ENCODE assay signal across 8 cellular contexts in genomic region chr3:128487813-128488635, GRCh38. TPM values are rescaled to one million over a fixed set of nuclear protein-coding genes. Genes with fewer than 3 reads are reported as not detected.
DNase-seq lines count a peak whose midpoint lies in the region; ATAC-seq and TF ChIP-seq lines count a peak whose summit lies in the region.

No MANE protein-coding gene starts in this region.

- peaks cover 78% of the 10 kb centered on the region for H3K27me3 Mint-ChIP-seq in CD4-positive, alpha-beta T cell
- H3K27me3 Mint-ChIP-seq in activated naive CD8-positive, alpha-beta T cell treated with anti-CD3 and anti-CD28 coated beads, Interleukin-2, amount 10 ng/mL, durations not matched to agents 7 days and 5 days, result peaks cover 81% of the 10 kb centered on the region

- intact Hi-C loops in CD4-positive, alpha-beta T cell (cut with DNase I, micrococcal nuclease), result no loop called here
- intact Hi-C loops in Right ventricle myocardium superior (cut with DNase I), result loop anchor here (10.0 kb wide), 1 partner anchor 87 kb away; no protein-coding TSS in a partner anchor

- no peak for DNase-seq in CD4-positive, alpha-beta T cell
- DNase-seq in HCEC 1CT, result peak; percentile 80
- DNase-seq in NCI-H526 (lab: John Stamatoyannopoulos, UW), result peak; percentile 87 to 99
- peak; percentile 53 for DNase-seq in activated naive CD8-positive, alpha-beta T cell treated with anti-CD3 and anti-CD28 coated beads, Interleukin-2, amount 10 ng/mL, durations not matched to agents 7 days and 5 days
- DNase-seq in Right ventricle myocardium superior, result peak; percentile 93
- peak; percentile 38 for DNase-seq in non-pigmented ciliary epithelial cell (ENCODE audit: low read depth)

- peaks cover 49% of the 10 kb centered on the region for H3K4me1 Mint-ChIP-seq in CD4-positive, alpha-beta T cell (ENCODE audit: low read depth)
- H3K4me1 Mint-ChIP-seq in activated naive CD8-positive, alpha-beta T cell treated with anti-CD3 and anti-CD28 coated beads, Interleukin-2, amount 10 ng/mL, durations not matched to agents 7 days and 5 days, result peaks cover 18% of the 10 kb centered on the region

- no peak overlapping the region for H3K27ac Mint-ChIP-seq in CD4-positive, alpha-beta T cell
- H3K27ac Mint-ChIP-seq in activated naive CD8-positive, alpha-beta T cell treated with anti-CD3 and anti-CD28 coated beads, Interleukin-2, amount 10 ng/mL, durations not matched to agents 7 days and 5 days, result no peak overlapping the region

- H3K27ac ChIP-seq in CD4-positive, alpha-beta T cell (ENCODE audit: low read depth, low read length), result no peak overlapping the region

- peaks cover 98% of the 10 kb centered on the region for H3K27me3 ChIP-seq in CD4-positive, alpha-beta T cell (ENCODE audit: control insufficient read depth, insufficient read depth, low read length)

- H3K9me3 ChIP-seq in CD4-positive, alpha-beta T cell (ENCODE audit: control insufficient read depth, low read length), result no peaks in the 10 kb centered on the region

- H3K36me3 Mint-ChIP-seq in CD4-positive, alpha-beta T cell (ENCODE audit: low read depth), result no peaks in the 10 kb centered on the region
- no peaks in the 10 kb centered on the region for H3K36me3 Mint-ChIP-seq in activated naive CD8-positive, alpha-beta T cell treated with anti-CD3 and anti-CD28 coated beads, Interleukin-2, amount 10 ng/mL, durations not matched to agents 7 days and 5 days

- peak; percentile 28 for ATAC-seq in CD4-positive, alpha-beta T cell (ENCODE audit: poor library complexity)
- ATAC-seq in activated naive CD8-positive, alpha-beta T cell treated with anti-CD3 and anti-CD28 coated beads, Interleukin-2, amount 10 ng/mL, durations not matched to agents 7 days and 5 days (ENCODE audit: low read depth), result peak; percentile 45
- ATAC-seq in Right ventricle myocardium superior (ENCODE audit: poor library complexity), result peak; percentile 88
- no peak for ATAC-seq in GM19455 (IDR thresholded peaks at IDR 0.05; ENCODE audit: unreplicated experiment)
- no peak for ATAC-seq in HG03571 (IDR thresholded peaks at IDR 0.05; ENCODE audit: unreplicated experiment)

- no peak for TF ChIP-seq CTCF in CD4-positive, alpha-beta T cell (IDR thresholded peaks at IDR 0.05)

- CTCF ChIA-PET in CD4-positive, alpha-beta T cell (lab: Charles Lee), result interaction anchor here (1.0 kb wide), 1 partner anchor 62 kb away, joined by 3 read pairs; no protein-coding TSS in a partner anchor

- POLR2A ChIA-PET in CD4-positive, alpha-beta T cell (lab: Charles Lee), result no interaction called here
- POLR2A ChIA-PET in activated naive CD8-positive, alpha-beta T cell treated with anti-CD3 and anti-CD28 coated beads, Interleukin-2, amount 10 ng/mL, durations not matched to agents 7 days and 5 days (lab: Charles Lee), result no interaction called here

- no peaks in the 10 kb centered on the region for H3K9me3 Mint-ChIP-seq in CD4-positive, alpha-beta T cell
- H3K9me3 Mint-ChIP-seq in activated naive CD8-positive, alpha-beta T cell treated with anti-CD3 and anti-CD28 coated beads, Interleukin-2, amount 10 ng/mL, durations not matched to agents 7 days and 5 days, result no peaks in the 10 kb centered on the region

- peak overlapping the region; percentile 80 for H3K4me3 Mint-ChIP-seq in CD4-positive, alpha-beta T cell
- H3K4me3 Mint-ChIP-seq in activated naive CD8-positive, alpha-beta T cell treated with anti-CD3 and anti-CD28 coated beads, Interleukin-2, amount 10 ng/mL, durations not matched to agents 7 days and 5 days, result peak overlapping the region; percentile 79

RNA-seq across cellular contexts. Expression of gene GATA2, which starts 5.0 kb away (rescaled TPM):
- total RNA-seq in CD4-positive, alpha-beta T cell, result under 1 TPM; 0.16 to 0.17 TPM
- not detected for total RNA-seq in activated naive CD8-positive, alpha-beta T cell treated with anti-CD3 and anti-CD28 coated beads, Interleukin-2, amount 10 ng/mL, durations not matched to agents 7 days and 5 days
- 8.3 TPM for total RNA-seq in Right ventricle myocardium superior

RNA-seq across cellular contexts. Expression of gene DNAJB8, which starts 21.3 kb away (rescaled TPM):
- not detected for total RNA-seq in CD4-positive, alpha-beta T cell
- total RNA-seq in activated naive CD8-positive, alpha-beta T cell treated with anti-CD3 and anti-CD28 coated beads, Interleukin-2, amount 10 ng/mL, durations not matched to agents 7 days and 5 days, result not detected
- total RNA-seq in Right ventricle myocardium superior, result not detected

Comparison
In these comparisons a context has a peak if more than half of its experiments do, and no peak if none do; other contexts are left out.
1. ATAC-seq: peak in CD4-positive, alpha-beta T cell (single experiment), activated naive CD8-positive, alpha-beta T cell treated with anti-CD3 and anti-CD28 coated beads, Interleukin-2, amount 10 ng/mL, durations not matched to agents 7 days and 5 days (single experiment) and Right ventricle myocardium superior (single experiment); none in GM19455 (single experiment) and HG03571 (single experiment).
2. DNase-seq: peak in HCEC 1CT (single experiment), NCI-H526 (2 of 2), activated naive CD8-positive, alpha-beta T cell treated with anti-CD3 and anti-CD28 coated beads, Interleukin-2, amount 10 ng/mL, durations not matched to agents 7 days and 5 days (single experiment), Right ventricle myocardium superior (single experiment) and non-pigmented ciliary epithelial cell (single experiment); none in CD4-positive, alpha-beta T cell (0 of 10).